9 cellular contexts compared by ENCODE assay signal in genomic region chr10:98397089-98397600, GRCh38.
"Had no signal": no experiment of that assay in that cellular context is flagged by ENCODE, and none has a peak within 500 bp of the region (broad histone marks: within the 10 kb centered on the region; RNA-seq: fewer than 3 reads in every experiment).

No MANE protein-coding gene starts in this region.

- FAIRE-seq: H1, H54, HepG2 had no signal

- DNase-seq: H9, HCEC 1CT, HFFc6, KG1 had no signal

- ATAC-seq: GM23338, HepG2 had no signal

- H3K27ac ChIP-seq: HL-60 had no signal

- H3K4me3 ChIP-seq: GM23338 had no signal
